Comparison of ENCODE assay signal across 1 cellular context in genomic region chr5:111299067-111299481, GRCh38.
TF ChIP-seq lines count a peak whose summit lies in the region.

No MANE protein-coding gene starts in this region.

TF ChIP-seq in HEK293, 187 proteins besides CTCF, POLR2A, EP300 and RAD21 (continued from another document):
- TF ChIP-seq PRDM2 (tag by site-specific recombination; IDR thresholded peaks at IDR 0.05; ENCODE audit: borderline replicate concordance) = no peak
